ENCODE assay signal across 1 cellular context in the genomic region with DNA sequence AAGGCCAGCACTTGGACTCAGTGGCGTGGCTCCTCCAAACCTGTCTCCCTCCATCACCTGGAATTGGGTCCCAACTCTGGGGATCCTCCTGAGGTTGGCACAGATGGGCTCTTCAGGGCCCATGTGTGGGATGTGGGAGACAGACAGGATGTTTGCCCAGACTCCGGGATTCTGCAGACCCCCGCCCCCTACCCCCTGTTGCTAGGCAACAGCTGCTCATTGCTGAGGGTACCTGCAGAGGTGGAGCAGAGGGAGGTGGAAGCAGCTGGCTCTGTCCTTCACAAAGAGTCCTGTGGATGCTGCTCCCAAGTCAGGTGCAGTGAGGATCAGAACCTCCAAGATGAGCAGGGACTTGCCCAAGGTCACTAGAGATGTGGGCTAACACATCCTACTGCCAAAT.
TF ChIP-seq lines count a peak whose summit lies in the region.

No MANE protein-coding gene starts in this region.

TF ChIP-seq in GM23338, 12 proteins besides CTCF, POLR2A, EP300 and RAD21 (continued from another document):
- no peak for TF ChIP-seq ETS1 (IDR thresholded peaks at IDR 0.05)
- no peak for TF ChIP-seq POLR2AphosphoS5 (IDR thresholded peaks at IDR 0.05; ENCODE audit: low read depth)
- no peak for TF ChIP-seq JUNB (IDR thresholded peaks at IDR 0.05; ENCODE audit: unreplicated experiment)
- TF ChIP-seq REST (IDR thresholded peaks at IDR 0.05; ENCODE audit: unreplicated experiment) = no peak
- TF ChIP-seq STAT1 (IDR thresholded peaks at IDR 0.05; ENCODE audit: unreplicated experiment) = no peak
- TF ChIP-seq, protein P1, sequence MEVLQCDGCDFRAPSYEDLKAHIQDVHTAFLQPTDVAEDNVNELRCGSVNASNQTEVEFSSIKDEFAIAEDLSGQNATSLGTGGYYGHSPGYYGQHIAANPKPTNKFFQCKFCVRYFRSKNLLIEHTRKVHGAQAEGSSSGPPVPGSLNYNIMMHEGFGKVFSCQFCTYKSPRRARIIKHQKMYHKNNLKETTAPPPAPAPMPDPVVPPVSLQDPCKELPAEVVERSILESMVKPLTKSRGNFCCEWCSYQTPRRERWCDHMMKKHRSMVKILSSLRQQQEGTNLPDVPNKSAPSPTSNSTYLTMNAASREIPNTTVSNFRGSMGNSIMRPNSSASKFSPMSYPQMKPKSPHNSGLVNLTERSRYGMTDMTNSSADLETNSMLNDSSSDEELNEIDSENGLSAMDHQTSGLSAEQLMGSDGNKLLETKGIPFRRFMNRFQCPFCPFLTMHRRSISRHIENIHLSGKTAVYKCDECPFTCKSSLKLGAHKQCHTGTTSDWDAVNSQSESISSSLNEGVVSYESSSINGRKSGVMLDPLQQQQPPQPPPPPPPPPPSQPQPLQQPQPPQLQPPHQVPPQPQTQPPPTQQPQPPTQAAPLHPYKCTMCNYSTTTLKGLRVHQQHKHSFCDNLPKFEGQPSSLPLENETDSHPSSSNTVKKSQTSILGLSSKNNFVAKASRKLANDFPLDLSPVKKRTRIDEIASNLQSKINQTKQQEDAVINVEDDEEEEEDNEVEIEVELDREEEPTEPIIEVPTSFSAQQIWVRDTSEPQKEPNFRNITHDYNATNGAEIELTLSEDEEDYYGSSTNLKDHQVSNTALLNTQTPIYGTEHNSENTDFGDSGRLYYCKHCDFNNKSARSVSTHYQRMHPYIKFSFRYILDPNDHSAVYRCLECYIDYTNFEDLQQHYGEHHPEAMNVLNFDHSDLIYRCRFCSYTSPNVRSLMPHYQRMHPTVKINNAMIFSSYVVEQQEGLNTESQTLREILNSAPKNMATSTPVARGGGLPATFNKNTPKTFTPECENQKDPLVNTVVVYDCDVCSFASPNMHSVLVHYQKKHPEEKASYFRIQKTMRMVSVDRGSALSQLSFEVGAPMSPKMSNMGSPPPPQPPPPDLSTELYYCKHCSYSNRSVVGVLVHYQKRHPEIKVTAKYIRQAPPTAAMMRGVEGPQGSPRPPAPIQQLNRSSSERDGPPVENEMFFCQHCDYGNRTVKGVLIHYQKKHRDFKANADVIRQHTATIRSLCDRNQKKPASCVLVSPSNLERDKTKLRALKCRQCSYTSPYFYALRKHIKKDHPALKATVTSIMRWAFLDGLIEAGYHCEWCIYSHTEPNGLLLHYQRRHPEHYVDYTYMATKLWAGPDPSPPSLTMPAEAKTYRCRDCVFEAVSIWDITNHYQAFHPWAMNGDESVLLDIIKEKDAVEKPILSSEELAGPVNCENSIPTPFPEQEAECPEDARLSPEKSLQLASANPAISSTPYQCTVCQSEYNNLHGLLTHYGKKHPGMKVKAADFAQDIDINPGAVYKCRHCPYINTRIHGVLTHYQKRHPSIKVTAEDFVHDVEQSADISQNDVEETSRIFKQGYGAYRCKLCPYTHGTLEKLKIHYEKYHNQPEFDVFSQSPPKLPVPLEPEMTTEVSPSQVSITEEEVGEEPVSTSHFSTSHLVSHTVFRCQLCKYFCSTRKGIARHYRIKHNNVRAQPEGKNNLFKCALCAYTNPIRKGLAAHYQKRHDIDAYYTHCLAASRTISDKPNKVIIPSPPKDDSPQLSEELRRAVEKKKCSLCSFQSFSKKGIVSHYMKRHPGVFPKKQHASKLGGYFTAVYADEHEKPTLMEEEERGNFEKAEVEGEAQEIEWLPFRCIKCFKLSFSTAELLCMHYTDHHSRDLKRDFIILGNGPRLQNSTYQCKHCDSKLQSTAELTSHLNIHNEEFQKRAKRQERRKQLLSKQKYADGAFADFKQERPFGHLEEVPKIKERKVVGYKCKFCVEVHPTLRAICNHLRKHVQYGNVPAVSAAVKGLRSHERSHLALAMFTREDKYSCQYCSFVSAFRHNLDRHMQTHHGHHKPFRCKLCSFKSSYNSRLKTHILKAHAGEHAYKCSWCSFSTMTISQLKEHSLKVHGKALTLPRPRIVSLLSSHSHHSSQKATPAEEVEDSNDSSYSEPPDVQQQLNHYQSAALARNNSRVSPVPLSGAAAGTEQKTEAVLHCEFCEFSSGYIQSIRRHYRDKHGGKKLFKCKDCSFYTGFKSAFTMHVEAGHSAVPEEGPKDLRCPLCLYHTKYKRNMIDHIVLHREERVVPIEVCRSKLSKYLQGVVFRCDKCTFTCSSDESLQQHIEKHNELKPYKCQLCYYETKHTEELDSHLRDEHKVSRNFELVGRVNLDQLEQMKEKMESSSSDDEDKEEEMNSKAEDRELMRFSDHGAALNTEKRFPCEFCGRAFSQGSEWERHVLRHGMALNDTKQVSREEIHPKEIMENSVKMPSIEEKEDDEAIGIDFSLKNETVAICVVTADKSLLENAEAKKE (CRISPR knock-in tag; IDR thresholded peaks at IDR 0.05) = no peak
